ENCODE assay signal across 25 cellular contexts in genomic region chr10:61285749-61286148, GRCh38.
DNase-seq lines count a peak whose midpoint lies in the region; ATAC-seq, FAIRE-seq and TF ChIP-seq lines count a peak whose summit lies in the region.
"Had no signal": no experiment of that assay in that cellular context is flagged by ENCODE, and none has a peak within 500 bp of the region (broad histone marks: within the 10 kb centered on the region; RNA-seq: fewer than 3 reads in every experiment).

No MANE protein-coding gene starts in this region.

- H4K20me1 ChIP-seq in astrocyte (ENCODE audit: insufficient read depth, low read length): no peaks in the 10 kb centered on the region

- no peak overlapping the region for H3K4me2 ChIP-seq in astrocyte (ENCODE audit: low read length)
- no peak overlapping the region for H3K4me2 ChIP-seq in mesenchymal stem cell (ENCODE audit: low read length, poor library complexity, severe bottlenecking)
- H3K4me2 ChIP-seq: neural progenitor cell had no signal

- peak overlapping the region in 1 of 2 experiments; percentile 7 for H2BK12ac ChIP-seq in mesenchymal stem cell (ENCODE audit: low read length in 2 of 2)

- no peaks in the 10 kb centered on the region for H3K79me1 ChIP-seq in mesenchymal stem cell (replicated peaks; ENCODE audit: low read length, poor library complexity, severe bottlenecking)

- no peak overlapping the region for H3K14ac ChIP-seq in mesenchymal stem cell (ENCODE audit: low read length in 2 of 2)

- H2BK5ac ChIP-seq in mesenchymal stem cell (ENCODE audit: low read depth, low read length, poor library complexity, severe bottlenecking): no peak overlapping the region

- POLR2A ChIA-PET in Caco-2 (lab: Charles Lee): no interaction called here

- no peak overlapping the region for H4K91ac ChIP-seq in mesenchymal stem cell (ENCODE audit: low read length)

- no peak overlapping the region for H3K18ac ChIP-seq in mesenchymal stem cell (ENCODE audit: low read depth in 1 of 2, low read length in 2 of 2)

- peaks cover 2% of the 10 kb centered on the region for H3K4me1 Mint-ChIP-seq in astrocyte (ENCODE audit: low read depth, unreplicated experiment)
- H3K4me1 Mint-ChIP-seq in Caco-2 (ENCODE audit: low read depth, unreplicated experiment): peaks cover 8% of the 10 kb centered on the region
- H3K4me1 Mint-ChIP-seq: neural progenitor cell had no signal

- peak overlapping the region; percentile 32 for H2AFZ ChIP-seq in astrocyte (ENCODE audit: low read depth, low read length)
- no peak overlapping the region for H2AFZ ChIP-seq in mesenchymal stem cell (ENCODE audit: low read depth, low read length)
- H2AFZ ChIP-seq: neural progenitor cell had no signal

- H3K36me3 ChIP-seq in astrocyte (ENCODE audit: insufficient read depth, low read length) (no peaks in the 10 kb centered on the region), mesenchymal stem cell (ENCODE audit: control insufficient read depth in 1 of 2, insufficient read depth in 2 of 2, low read depth in 1 of 2, low read length in 2 of 2) (no peaks in the 10 kb centered on the region), Caco-2 (ENCODE audit: control insufficient read depth, insufficient read depth, low read length) (no peaks in the 10 kb centered on the region)
- H3K36me3 ChIP-seq: brain microvascular endothelial cell, colonic mucosa, left lung, neural progenitor cell, prostate gland had no signal

- H3K9ac ChIP-seq in astrocyte (ENCODE audit: low read length) (no peak overlapping the region), mesenchymal stem cell (ENCODE audit: low read length) (no peak overlapping the region)
- H3K9ac ChIP-seq: neural progenitor cell had no signal

- in situ Hi-C loops in G401 (cut with HindIII; ENCODE audit: low sequenced_read_pairs): no loop called here

- H4K8ac ChIP-seq in mesenchymal stem cell (ENCODE audit: low read length): no peak overlapping the region

- H3K27ac Mint-ChIP-seq in astrocyte (ENCODE audit: unreplicated experiment) (no peak overlapping the region), Caco-2 (ENCODE audit: unreplicated experiment) (no peak overlapping the region)
- H3K27ac Mint-ChIP-seq: activated CD8-positive, alpha-beta T cell treated with anti-CD3 and anti-CD28 coated beads for 36 hours; neural progenitor cell; stimulated activated naive B cell treated with anti-CD40 and anti-IgM and Interleukin-4, amounts not matched to agents 10 μg/mL and 1 μg/mL and 100 μg/mL, for 72 hours had no signal

- no peak for FAIRE-seq in astrocyte (lab: Jason Lieb, UNC)

- no peak for ATAC-seq in GM18520 (IDR thresholded peaks at IDR 0.05; ENCODE audit: unreplicated experiment)
- ATAC-seq: left lung had no signal

- peak; percentile 54 for DNase-seq in AG10803 (ENCODE audit: low read depth)
- DNase-seq in G401 (ENCODE audit: low spot score): peak; percentile 28
- peak; percentile 27 for DNase-seq in astrocyte (ENCODE audit: low read depth)
- no peak for DNase-seq in mesenchymal stem cell
- DNase-seq in glomerular visceral epithelial cell (ENCODE audit: extremely low spot score): no peak
- DNase-seq in inferior parietal cortex (ENCODE audit: extremely low spot score): no peak
- DNase-seq in Caco-2: no peak
- DNase-seq: activated CD8-positive, alpha-beta T cell treated with anti-CD3 and anti-CD28 coated beads for 36 hours; activated effector memory CD4-positive, alpha-beta T cell treated with anti-CD3 and anti-CD28 coated beads, Interleukin-2, amount 50 U/mL, for 16 hours; activated T-cell treated with anti-CD3 and anti-CD28 coated beads for 4 hours; brain microvascular endothelial cell; CD4-positive, CD25-positive, alpha-beta regulatory T cell; colonic mucosa; GF-D8; immature natural killer cell; left lung; NCI-H1417 treated with DMSO at 0.1 percent for 48 hours; NCI-H2107; NCI-H524 treated with DMSO at 0.1 percent for 48 hours; small intestine; stimulated activated naive B cell treated with anti-CD40 and anti-IgM and Interleukin-4, amounts not matched to agents 10 μg/mL and 1 μg/mL and 100 μg/mL, for 72 hours; T1000 had no signal

- H3K9me3 Mint-ChIP-seq in astrocyte (ENCODE audit: unreplicated experiment) (peaks cover 2% of the 10 kb centered on the region), Caco-2 (ENCODE audit: unreplicated experiment) (no peaks in the 10 kb centered on the region)

- 64% methylated on average over 5 of the region's 6 CpGs for WGBS in mesenchymal stem cell

- intact Hi-C loops in Caco-2 (cut with micrococcal nuclease; ENCODE audit: unreplicated experiment): loop anchor here (10.0 kb wide), 1 partner anchor 341 kb away; the partner anchor contains the start of gene RHOBTB1

- no peaks in the 10 kb centered on the region for H3K79me2 ChIP-seq in astrocyte (ENCODE audit: insufficient read depth, low read length)

- no peak overlapping the region for H3K4me3 ChIP-seq in AG10803 (ENCODE audit: low read length)
- H3K4me3 ChIP-seq in astrocyte (ENCODE audit: insufficient read depth, low read depth, low read length): no peak overlapping the region
- no peak overlapping the region for H3K4me3 ChIP-seq in mesenchymal stem cell (ENCODE audit: insufficient read depth in 1 of 2, low read depth in 1 of 2, low read length in 2 of 2)
- no peak overlapping the region for H3K4me3 ChIP-seq in Caco-2 (ENCODE audit: low read depth, low read length)
- H3K4me3 ChIP-seq: colonic mucosa, left lung, neural progenitor cell, prostate gland had no signal

- TF ChIP-seq CTCF in AG10803 (conservative IDR thresholded peaks at IDR 0.05; ENCODE audit: low read length) (no peak), astrocyte (IDR thresholded peaks at IDR 0.05; ENCODE audit: insufficient read depth, low read depth, low read length) (no peak), Caco-2 (IDR thresholded peaks at IDR 0.05; ENCODE audit: insufficient read depth in 1 of 2, low read depth in 1 of 2, low read length in 1 of 2, severe bottlenecking in 1 of 2, unreplicated experiment in 1 of 2) (no peak)

- H3K4me3 Mint-ChIP-seq in astrocyte (ENCODE audit: unreplicated experiment): no peak overlapping the region
- H3K4me3 Mint-ChIP-seq in Caco-2 (ENCODE audit: unreplicated experiment): no peak overlapping the region
- H3K4me3 Mint-ChIP-seq: activated CD8-positive, alpha-beta T cell treated with anti-CD3 and anti-CD28 coated beads for 36 hours; neural progenitor cell; stimulated activated naive B cell treated with anti-CD40 and anti-IgM and Interleukin-4, amounts not matched to agents 10 μg/mL and 1 μg/mL and 100 μg/mL, for 72 hours had no signal

- no TSS peak for BruUV-seq in Caco-2 (replicated peaks; lab: Mats Ljungman, UMichigan)

- H3K27me3 Mint-ChIP-seq in astrocyte (ENCODE audit: low read depth, unreplicated experiment) (no peaks in the 10 kb centered on the region), Caco-2 (ENCODE audit: insufficient read depth, unreplicated experiment) (peaks cover 2% of the 10 kb centered on the region)
- H3K27me3 Mint-ChIP-seq: activated CD8-positive, alpha-beta T cell treated with anti-CD3 and anti-CD28 coated beads for 36 hours; CD4-positive, CD25-positive, alpha-beta regulatory T cell had no signal

- H3K23ac ChIP-seq in mesenchymal stem cell (ENCODE audit: low read length in 2 of 2): no peak overlapping the region

- H3K4ac ChIP-seq in mesenchymal stem cell (ENCODE audit: low read depth in 1 of 2, low read length in 2 of 2): peak overlapping the region in 1 of 2 experiments; percentile 11

- no peak overlapping the region for H2BK15ac ChIP-seq in mesenchymal stem cell (ENCODE audit: low read depth, poor library complexity, severe bottlenecking)

- H3K36me3 Mint-ChIP-seq in astrocyte (ENCODE audit: low read depth, unreplicated experiment) (no peaks in the 10 kb centered on the region), Caco-2 (ENCODE audit: insufficient read depth, unreplicated experiment) (no peaks in the 10 kb centered on the region)
- H3K36me3 Mint-ChIP-seq: CD4-positive, CD25-positive, alpha-beta regulatory T cell; immature natural killer cell; neural progenitor cell; stimulated activated naive B cell treated with anti-CD40 and anti-IgM and Interleukin-4, amounts not matched to agents 10 μg/mL and 1 μg/mL and 100 μg/mL, for 72 hours had no signal

- H3K27me3 ChIP-seq in astrocyte (ENCODE audit: insufficient read depth, low read length) (no peaks in the 10 kb centered on the region), mesenchymal stem cell (ENCODE audit: control insufficient read depth in 1 of 2, insufficient read depth in 1 of 2, low read length in 2 of 2) (no peaks in the 10 kb centered on the region), Caco-2 (replicated peaks; ENCODE audit: control insufficient read depth, insufficient read depth, low read length) (no peaks in the 10 kb centered on the region)
- H3K27me3 ChIP-seq: brain microvascular endothelial cell, colonic mucosa, left lung, neural progenitor cell had no signal

- no peaks in the 10 kb centered on the region for H3K4me1 ChIP-seq in astrocyte (ENCODE audit: insufficient read depth, low read length)
- H3K4me1 ChIP-seq in mesenchymal stem cell (ENCODE audit: control insufficient read depth, insufficient read depth, low read depth, low read length): no peaks in the 10 kb centered on the region
- H3K4me1 ChIP-seq in Caco-2: peaks cover 5% of the 10 kb centered on the region; the same call in 1 of the 2 replicates
- H3K4me1 ChIP-seq: colonic mucosa, neural progenitor cell, prostate gland had no signal

- peak overlapping the region; percentile 3 for H2BK120ac ChIP-seq in mesenchymal stem cell (ENCODE audit: low read depth, low read length)

- H2AK5ac ChIP-seq in mesenchymal stem cell (ENCODE audit: low read length, severe bottlenecking): no peak overlapping the region

- H3K9me3 ChIP-seq in astrocyte (ENCODE audit: insufficient read depth, low read depth, low read length): no peaks in the 10 kb centered on the region
- H3K9me3 ChIP-seq in mesenchymal stem cell (ENCODE audit: control insufficient read depth, low read length): no peaks in the 10 kb centered on the region
- no peaks in the 10 kb centered on the region for H3K9me3 ChIP-seq in Caco-2
- H3K9me3 ChIP-seq: colonic mucosa, left lung, prostate gland had no signal

- CTCF ChIA-PET in Caco-2 (lab: Charles Lee): no interaction called here

- no peak overlapping the region for H3K27ac ChIP-seq in astrocyte (ENCODE audit: low read depth, low read length)
- no peak overlapping the region for H3K27ac ChIP-seq in mesenchymal stem cell (ENCODE audit: low read length, poor library complexity, severe bottlenecking)
- H3K27ac ChIP-seq: brain microvascular endothelial cell, colonic mucosa, left lung, neural progenitor cell, prostate gland had no signal

Comparison
In these comparisons a context has a peak if more than half of its experiments do, and no peak if none do; other contexts are left out.
1. DNase-seq: peak in AG10803 (single experiment), G401 (single experiment) and astrocyte (single experiment); none in mesenchymal stem cell (single experiment), glomerular visceral epithelial cell (single experiment), inferior parietal cortex (single experiment) and Caco-2 (0 of 2).